1 cellular context compared by ENCODE assay signal in the genomic region with DNA sequence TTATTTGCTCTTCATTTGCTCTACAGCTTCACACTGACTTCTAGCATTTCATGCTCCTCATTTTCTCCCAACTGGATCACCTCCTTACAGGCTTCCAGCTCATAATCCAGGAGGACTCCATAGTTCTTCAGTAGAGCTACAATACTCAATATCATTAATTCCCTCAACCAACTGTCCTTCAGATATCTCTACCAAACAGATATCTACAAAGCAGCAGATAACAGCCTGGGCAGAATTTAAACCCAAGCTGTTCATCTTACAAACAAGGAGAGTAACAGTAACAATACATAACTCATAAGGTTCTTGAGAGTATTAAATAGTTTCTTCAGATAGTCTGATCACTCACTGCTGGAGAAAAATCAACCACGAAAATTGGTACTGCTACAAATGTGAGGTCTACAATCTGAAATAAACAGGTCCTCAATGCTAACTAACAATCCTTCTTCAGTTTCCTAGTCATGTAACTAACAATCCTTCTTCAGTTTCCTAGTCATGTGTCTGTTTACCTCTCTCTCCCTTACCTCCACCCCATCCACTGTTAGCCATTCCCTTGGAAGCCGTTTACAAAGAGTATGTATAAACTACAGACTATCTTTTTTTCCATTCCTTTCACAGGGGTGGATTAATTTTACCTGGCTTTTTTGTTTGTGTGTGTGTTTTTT.
TF ChIP-seq lines count a peak whose summit lies in the region.

No MANE protein-coding gene starts in this region.

TF ChIP-seq in IMR-90, 13 proteins besides CTCF, POLR2A, EP300 and RAD21:
- TF ChIP-seq SMC3 (IDR thresholded peaks at IDR 0.05; ENCODE audit: low read depth, low read length) (no peak), MXI1 (IDR thresholded peaks at IDR 0.05; ENCODE audit: borderline replicate concordance, low read depth, low read length) (no peak), RCOR1 (IDR thresholded peaks at IDR 0.05; ENCODE audit: insufficient replicate concordance, low read length) (no peak), CHD1 (IDR thresholded peaks at IDR 0.05; ENCODE audit: low read depth, low read length) (no peak), FOS (IDR thresholded peaks at IDR 0.05; ENCODE audit: low read depth, low read length) (no peak), BHLHE40 (IDR thresholded peaks at IDR 0.05; ENCODE audit: low read depth, low read length) (no peak), NFE2L2 (IDR thresholded peaks at IDR 0.05; ENCODE audit: low read depth, low read length) (no peak), MAZ (IDR thresholded peaks at IDR 0.05; ENCODE audit: borderline replicate concordance, low read depth, low read length) (no peak), CEBPB (IDR thresholded peaks at IDR 0.05; ENCODE audit: low read depth, low read length) (no peak), MAFK (IDR thresholded peaks at IDR 0.05; ENCODE audit: low read depth, low read length) (no peak), RFX5 (IDR thresholded peaks at IDR 0.05; ENCODE audit: low read depth, low read length) (no peak)
- TF ChIP-seq, protein P1, sequence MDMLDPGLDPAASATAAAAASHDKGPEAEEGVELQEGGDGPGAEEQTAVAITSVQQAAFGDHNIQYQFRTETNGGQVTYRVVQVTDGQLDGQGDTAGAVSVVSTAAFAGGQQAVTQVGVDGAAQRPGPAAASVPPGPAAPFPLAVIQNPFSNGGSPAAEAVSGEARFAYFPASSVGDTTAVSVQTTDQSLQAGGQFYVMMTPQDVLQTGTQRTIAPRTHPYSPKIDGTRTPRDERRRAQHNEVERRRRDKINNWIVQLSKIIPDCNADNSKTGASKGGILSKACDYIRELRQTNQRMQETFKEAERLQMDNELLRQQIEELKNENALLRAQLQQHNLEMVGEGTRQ (IDR thresholded peaks at IDR 0.05; ENCODE audit: low read depth, low read length) = no peak
- TF ChIP-seq, protein P2, sequence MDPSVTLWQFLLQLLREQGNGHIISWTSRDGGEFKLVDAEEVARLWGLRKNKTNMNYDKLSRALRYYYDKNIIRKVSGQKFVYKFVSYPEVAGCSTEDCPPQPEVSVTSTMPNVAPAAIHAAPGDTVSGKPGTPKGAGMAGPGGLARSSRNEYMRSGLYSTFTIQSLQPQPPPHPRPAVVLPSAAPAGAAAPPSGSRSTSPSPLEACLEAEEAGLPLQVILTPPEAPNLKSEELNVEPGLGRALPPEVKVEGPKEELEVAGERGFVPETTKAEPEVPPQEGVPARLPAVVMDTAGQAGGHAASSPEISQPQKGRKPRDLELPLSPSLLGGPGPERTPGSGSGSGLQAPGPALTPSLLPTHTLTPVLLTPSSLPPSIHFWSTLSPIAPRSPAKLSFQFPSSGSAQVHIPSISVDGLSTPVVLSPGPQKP (IDR thresholded peaks at IDR 0.05; ENCODE audit: borderline replicate concordance, low read depth, low read length) = no peak
TF ChIP-seq in IMR-90: peak in this region for 0.
